In genomic region chr5:149775785-149776184, GRCh38 we compare ENCODE assay signal across 8 cellular contexts. TPM values are rescaled to one million over a fixed set of nuclear protein-coding genes. Genes with fewer than 3 reads are reported as not detected.
DNase-seq lines count a peak whose midpoint lies in the region; ATAC-seq and TF ChIP-seq lines count a peak whose summit lies in the region.
"Had no signal": no experiment of that assay in that cellular context is flagged by ENCODE, and none has a peak within 500 bp of the region (broad histone marks: within the 10 kb centered on the region; RNA-seq: fewer than 3 reads in every experiment).

No MANE protein-coding gene starts in this region.

- no peaks in the 10 kb centered on the region for H3K27me3 Mint-ChIP-seq in activated naive CD8-positive, alpha-beta T cell treated with anti-CD3 and anti-CD28 coated beads for 36 hours
- no peaks in the 10 kb centered on the region for H3K27me3 Mint-ChIP-seq in mesothelial cell of epicardium (ENCODE audit: low read depth)
- H3K27me3 Mint-ChIP-seq in activated T-helper 17 cell treated with anti-CD3 and anti-CD28 coated beads, Interleukin-2, amount 50 U/mL, for 72 hours, result no peaks in the 10 kb centered on the region
- H3K27me3 Mint-ChIP-seq: activated CD4-positive, alpha-beta T cell treated with anti-CD3 and anti-CD28 coated beads, Interleukin-2, amount 10 ng/mL, durations not matched to agents 7 days and 5 days had no signal

- H3K4me1 Mint-ChIP-seq in activated naive CD8-positive, alpha-beta T cell treated with anti-CD3 and anti-CD28 coated beads for 36 hours, result peaks cover 36% of the 10 kb centered on the region
- peaks cover 36% of the 10 kb centered on the region for H3K4me1 Mint-ChIP-seq in mesothelial cell of epicardium
- peaks cover 21% of the 10 kb centered on the region for H3K4me1 Mint-ChIP-seq in activated T-helper 17 cell treated with anti-CD3 and anti-CD28 coated beads, Interleukin-2, amount 50 U/mL, for 72 hours

- peak; percentile 50 for TF ChIP-seq CTCF in mesothelial cell of epicardium (IDR thresholded peaks at IDR 0.05; ENCODE audit: unreplicated experiment)

- no peak overlapping the region for H3K4me3 Mint-ChIP-seq in activated naive CD8-positive, alpha-beta T cell treated with anti-CD3 and anti-CD28 coated beads for 36 hours
- no peak overlapping the region for H3K4me3 Mint-ChIP-seq in mesothelial cell of epicardium
- no peak overlapping the region for H3K4me3 Mint-ChIP-seq in activated T-helper 17 cell treated with anti-CD3 and anti-CD28 coated beads, Interleukin-2, amount 50 U/mL, for 72 hours
- H3K4me3 Mint-ChIP-seq: activated CD4-positive, alpha-beta T cell treated with anti-CD3 and anti-CD28 coated beads, Interleukin-2, amount 10 ng/mL, durations not matched to agents 7 days and 5 days had no signal

- ATAC-seq in GM21576 (IDR thresholded peaks at IDR 0.05; ENCODE audit: unreplicated experiment), result no peak
- ATAC-seq in activated T-helper 17 cell treated with anti-CD3 and anti-CD28 coated beads, Interleukin-2, amount 50 U/mL, for 72 hours (replicated peaks), result no peak

- peaks cover 11% of the 10 kb centered on the region for H3K9me3 Mint-ChIP-seq in activated naive CD8-positive, alpha-beta T cell treated with anti-CD3 and anti-CD28 coated beads for 36 hours
- H3K9me3 Mint-ChIP-seq in mesothelial cell of epicardium, result no peaks in the 10 kb centered on the region
- peaks cover 6% of the 10 kb centered on the region for H3K9me3 Mint-ChIP-seq in activated T-helper 17 cell treated with anti-CD3 and anti-CD28 coated beads, Interleukin-2, amount 50 U/mL, for 72 hours

- H3K36me3 Mint-ChIP-seq in activated naive CD8-positive, alpha-beta T cell treated with anti-CD3 and anti-CD28 coated beads for 36 hours, result peaks cover 37% of the 10 kb centered on the region
- no peaks in the 10 kb centered on the region for H3K36me3 Mint-ChIP-seq in mesothelial cell of epicardium
- H3K36me3 Mint-ChIP-seq in activated T-helper 17 cell treated with anti-CD3 and anti-CD28 coated beads, Interleukin-2, amount 50 U/mL, for 72 hours (ENCODE audit: low read depth), result peaks cover 8% of the 10 kb centered on the region

- H3K27ac Mint-ChIP-seq in activated naive CD8-positive, alpha-beta T cell treated with anti-CD3 and anti-CD28 coated beads for 36 hours, result no peak overlapping the region
- H3K27ac Mint-ChIP-seq in mesothelial cell of epicardium, result no peak overlapping the region
- no peak overlapping the region for H3K27ac Mint-ChIP-seq in activated T-helper 17 cell treated with anti-CD3 and anti-CD28 coated beads, Interleukin-2, amount 50 U/mL, for 72 hours
- H3K27ac Mint-ChIP-seq: activated CD4-positive, alpha-beta T cell treated with anti-CD3 and anti-CD28 coated beads, Interleukin-2, amount 10 ng/mL, durations not matched to agents 7 days and 5 days had no signal

- DNase-seq in DMS114 treated with DMSO at 0.1 percent for 48 hours (lab: John Stamatoyannopoulos, UW; ENCODE audit: unreplicated experiment) (peak; percentile 27), HCEC 1CT (peak; percentile 52), mesothelial cell of epicardium (ENCODE audit: low spot score in 2 of 2, unreplicated experiment in 2 of 2) (no peak), NK-92 (lab: John Stamatoyannopoulos, UW; ENCODE audit: unreplicated experiment) (no peak)
- peak; percentile 13 for DNase-seq in activated naive CD8-positive, alpha-beta T cell treated with anti-CD3 and anti-CD28 coated beads for 36 hours
- DNase-seq: activated CD4-positive, alpha-beta T cell treated with anti-CD3 and anti-CD28 coated beads, Interleukin-2, amount 10 ng/mL, durations not matched to agents 7 days and 5 days had no signal

RNA-seq across cellular contexts. Expression of gene PPARGC1B, which starts 45.7 kb away (rescaled TPM):
- total RNA-seq in activated naive CD8-positive, alpha-beta T cell treated with anti-CD3 and anti-CD28 coated beads for 36 hours, result 10 to 100 TPM; 10.6 to 10.9 TPM
- total RNA-seq in mesothelial cell of epicardium, result 0.99 to 1.3 TPM (median 1.00 TPM) in 3 replicates
- 1 to 10 TPM; 1.9 to 5.8 TPM for total RNA-seq in activated T-helper 17 cell treated with anti-CD3 and anti-CD28 coated beads, Interleukin-2, amount 50 U/mL, for 72 hours

Comparison
In these comparisons a context has a peak if more than half of its experiments do, and no peak if none do; other contexts are left out.
1. DNase-seq: peak in DMS114 treated with DMSO at 0.1 percent for 48 hours (single experiment), HCEC 1CT (single experiment) and activated naive CD8-positive, alpha-beta T cell treated with anti-CD3 and anti-CD28 coated beads for 36 hours (single experiment); none in mesothelial cell of epicardium (0 of 2) and NK-92 (single experiment).